In the genomic region with DNA sequence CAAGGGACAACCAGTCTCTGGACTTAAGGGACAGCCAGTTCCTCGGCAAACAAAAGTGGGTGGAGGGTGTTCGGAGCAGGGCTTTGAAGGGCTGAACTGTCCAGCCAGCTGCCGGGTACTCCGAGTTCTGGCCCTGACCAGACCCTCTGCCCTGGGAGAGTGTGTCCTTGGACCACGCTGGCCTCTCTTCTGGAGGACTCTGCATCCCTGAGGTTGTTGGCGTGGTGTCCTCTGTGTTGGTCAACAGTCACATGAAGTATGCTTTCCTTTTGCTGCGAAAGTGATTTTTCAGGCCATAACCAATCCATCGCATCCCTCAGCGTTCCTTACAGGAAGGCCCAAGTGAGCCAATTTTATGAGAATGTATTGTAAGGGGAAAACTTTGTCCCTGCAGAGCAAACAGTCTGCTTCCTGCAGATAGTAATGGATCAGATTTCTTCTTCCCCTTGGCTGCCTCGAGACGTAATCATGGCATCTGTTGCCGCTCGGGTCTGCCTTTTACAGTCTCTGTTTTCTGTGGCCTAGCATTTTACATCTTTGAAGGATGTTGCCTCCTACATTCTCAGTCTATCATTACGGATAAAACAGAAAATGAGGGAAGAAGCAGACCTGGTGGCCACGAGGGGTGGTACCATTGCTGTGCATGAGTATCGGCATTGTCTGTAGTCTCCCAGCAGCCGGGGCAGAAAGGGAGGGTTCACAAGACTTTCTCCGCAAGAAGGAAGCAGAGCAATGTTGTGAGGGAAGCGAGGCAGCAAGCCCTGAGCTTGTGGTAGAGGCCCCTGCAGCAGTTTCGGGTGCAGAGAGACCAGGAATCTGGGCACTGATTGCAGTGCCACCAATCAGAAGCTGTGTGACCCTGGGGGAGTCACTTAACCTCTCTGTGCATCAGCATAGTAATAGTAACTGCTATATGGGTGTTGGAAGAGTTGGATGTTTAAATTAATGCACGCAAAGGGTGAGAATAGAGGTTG, we compare ENCODE assay signal across 10 cellular contexts. TPM values are rescaled to one million over a fixed set of nuclear protein-coding genes. Genes with fewer than 3 reads are reported as not detected.
DNase-seq lines count a peak whose midpoint lies in the region; ATAC-seq lines count a peak whose summit lies in the region.
"Had no signal": no experiment of that assay in that cellular context is flagged by ENCODE, and none has a peak within 500 bp of the region (broad histone marks: within the 10 kb centered on the region; RNA-seq: fewer than 3 reads in every experiment).

No MANE protein-coding gene starts in this region.

- intact Hi-C loops in Right ventricle myocardium superior (cut with DNase I): no loop called here

- H2BK12ac ChIP-seq in neuronal stem cell (ENCODE audit: low read length): no peak overlapping the region

- no peaks in the 10 kb centered on the region for H3K79me1 ChIP-seq in neuronal stem cell (ENCODE audit: low read depth, low read length)

- no peaks in the 10 kb centered on the region for H3K9me3 ChIP-seq in neuronal stem cell (replicated peaks in 1 of 2; ENCODE audit: control insufficient read depth in 2 of 2, insufficient read depth in 1 of 2, low read depth in 1 of 2, low read length in 2 of 2)

- no peak overlapping the region for H3K27ac ChIP-seq in neuronal stem cell (replicated peaks; ENCODE audit: low read length)

- peaks cover 16 to 19% of the 10 kb centered on the region in 2 donors for H3K4me1 ChIP-seq in neuronal stem cell (ENCODE audit: control insufficient read depth in 2 of 2, insufficient read depth in 1 of 2, low read depth in 1 of 2, low read length in 2 of 2)

- H3K18ac ChIP-seq in neuronal stem cell (ENCODE audit: low read length): peak overlapping the region; percentile 41

- no peak overlapping the region for H3K23ac ChIP-seq in neuronal stem cell (ENCODE audit: low read depth, low read length, poor library complexity)

- peak; percentile 2 for DNase-seq in AG08396 (ENCODE audit: low spot score)
- peak; percentile 75 for DNase-seq in NCI-H2171 (lab: John Stamatoyannopoulos, UW)
- DNase-seq in Right ventricle myocardium superior: peak; percentile 63
- DNase-seq in neuronal stem cell (ENCODE audit: low spot score): no peak
- DNase-seq in GM03348 (ENCODE audit: low spot score): no peak
- no peak for DNase-seq in NK-92 (lab: John Stamatoyannopoulos, UW; ENCODE audit: unreplicated experiment)
- no peak for DNase-seq in NK-92 treated with Interleukin-12 subunit alpha and Interleukin-12 subunit beta, amount 100 ng/mL, for 24 hours (lab: John Stamatoyannopoulos, UW)
- DNase-seq in nucleus accumbens (lab: John Stamatoyannopoulos, UW): no peak

- peak; percentile 63 for ATAC-seq in Right ventricle myocardium superior (ENCODE audit: poor library complexity)

- no CpG with 5 or more reads among the region's 21 CpGs for WGBS in neuronal stem cell (ENCODE audit: extremely low coverage in 2 of 2, insufficient read length in 2 of 2, insufficient replicate concordance in 1 of 2), 2 donors

- H3K9ac ChIP-seq in neuronal stem cell (ENCODE audit: low read depth, low read length, poor library complexity): no peak overlapping the region

- H4K8ac ChIP-seq in neuronal stem cell (ENCODE audit: low read depth, low read length): no peak overlapping the region

- H3K4ac ChIP-seq in neuronal stem cell (ENCODE audit: low read length): no peak overlapping the region

- no peak overlapping the region for H4K91ac ChIP-seq in neuronal stem cell (ENCODE audit: low read depth, low read length, poor library complexity)

- H3K4me3 ChIP-seq in neuronal stem cell (ENCODE audit: low read length in 2 of 2): no peak overlapping the region

- peak overlapping the region; percentile 50 for H2BK15ac ChIP-seq in neuronal stem cell (ENCODE audit: low read length)

- H3K36me3 ChIP-seq in neuronal stem cell (replicated peaks in 1 of 2; ENCODE audit: control insufficient read depth in 2 of 2, insufficient read depth in 2 of 2, low read length in 2 of 2): no peaks in the 10 kb centered on the region

- peaks cover 0 to 11% (median 0%) of the 10 kb centered on the region in 3 experiments for H3K27me3 ChIP-seq in neuronal stem cell (ENCODE audit: control insufficient read depth in 3 of 3, insufficient read depth in 3 of 3, low read depth in 1 of 3, low read length in 3 of 3)

- H2BK5ac ChIP-seq in neuronal stem cell (ENCODE audit: low read length): peak overlapping the region; percentile 16

- no peak overlapping the region for H2BK120ac ChIP-seq in neuronal stem cell (ENCODE audit: low read depth, low read length)

- H3K4me2 ChIP-seq in neuronal stem cell (ENCODE audit: insufficient read depth, low read length, poor library complexity, severe bottlenecking): no peak overlapping the region

- peak overlapping the region; percentile 97 for H2AK5ac ChIP-seq in neuronal stem cell (ENCODE audit: low read depth, low read length)

- H2AFZ ChIP-seq in neuronal stem cell (ENCODE audit: low read length): no peak overlapping the region

- H3K14ac ChIP-seq in neuronal stem cell (ENCODE audit: low read length): no peak overlapping the region

RNA-seq across cellular contexts. Expression of a gene that starts 47.4 kb away (rescaled TPM):
- total RNA-seq in Right ventricle myocardium superior: 0.35 TPM
- polyA plus RNA-seq in neuronal stem cell (2013, experiment 1 of 2): 0.38 TPM
- 0.18 TPM for polyA plus RNA-seq in neuronal stem cell (2013, experiment 2 of 2)
- total RNA-seq: B cell had no signal
- polyA plus RNA-seq: keratinocyte had no signal

RNA-seq across cellular contexts. Expression of a gene that starts 57.1 kb away (rescaled TPM):
- 23.5 TPM for total RNA-seq in Right ventricle myocardium superior
- 16.4 TPM for polyA plus RNA-seq in neuronal stem cell (2013, experiment 1 of 2)
- 15.2 TPM for polyA plus RNA-seq in neuronal stem cell (2013, experiment 2 of 2)

Comparison
In these comparisons a context has a peak if more than half of its experiments do, and no peak if none do; other contexts are left out.
1. DNase-seq: peak in AG08396 (single experiment), NCI-H2171 (single experiment) and Right ventricle myocardium superior (single experiment); none in neuronal stem cell (single experiment), GM03348 (single experiment), NK-92 (single experiment), NK-92 treated with Interleukin-12 subunit alpha and Interleukin-12 subunit beta, amount 100 ng/mL, for 24 hours (single experiment) and nucleus accumbens (0 of 56).